Comparison of ENCODE assay signal across 8 cellular contexts in the genomic region with DNA sequence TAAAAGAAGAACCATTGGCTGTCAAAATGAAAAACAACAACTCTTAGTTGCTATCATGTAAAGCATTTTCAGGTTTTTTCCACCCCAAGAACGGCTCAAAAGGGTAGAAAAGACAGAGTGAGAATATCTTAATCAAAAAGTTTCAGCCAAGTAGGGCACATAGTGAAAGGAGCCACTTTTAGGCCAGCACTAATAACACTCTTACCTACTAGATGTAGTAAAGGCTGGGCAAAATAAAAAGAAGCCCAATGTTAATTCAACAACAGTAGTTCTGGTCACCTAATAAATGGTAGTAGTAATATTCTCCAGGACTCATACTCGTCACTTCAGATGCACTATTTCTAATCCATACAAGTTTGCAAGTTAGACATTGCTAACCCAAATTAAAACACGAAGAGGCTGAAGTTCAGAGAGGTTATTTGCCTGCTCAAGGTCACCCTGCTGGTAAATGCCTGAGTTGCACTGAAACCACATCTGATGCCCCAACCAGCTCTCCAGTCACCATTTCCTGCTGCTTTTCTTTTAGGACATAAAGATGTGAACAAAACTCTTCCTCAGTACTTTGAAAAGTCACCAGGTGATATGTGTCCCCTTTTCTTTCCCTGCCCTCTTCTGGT. TPM values are rescaled to one million over a fixed set of nuclear protein-coding genes. Genes with fewer than 3 reads are reported as not detected.
A peak's percentile ranks its signal among the peaks of the same experiment; 100 is the strongest.
DNase-seq lines count a peak whose midpoint lies in the region; ATAC-seq and TF ChIP-seq lines count a peak whose summit lies in the region.

No MANE protein-coding gene starts in this region.

- TF ChIP-seq CTCF in left ventricle myocardium inferior (IDR thresholded peaks at IDR 0.05; ENCODE audit: borderline replicate concordance) (peak; percentile 33), fibroblast of villous mesenchyme (IDR thresholded peaks at IDR 0.05; ENCODE audit: insufficient read depth, low read depth, low read length) (peak; percentile 43), lower leg skin (IDR thresholded peaks at IDR 0.05) (no peak)

- no peaks in the 10 kb centered on the region for H3K36me3 ChIP-seq in left ventricle myocardium inferior

- intact Hi-C loops in left ventricle myocardium inferior (cut with micrococcal nuclease) = no loop called here
- intact Hi-C loops in left cardiac atrium (cut with DNase I) = no loop called here
- intact Hi-C loops in lower leg skin (cut with DNase I; ENCODE audit: low total_unique reads) = no loop called here

- no peak for TF ChIP-seq POLR2A in lower leg skin (IDR thresholded peaks at IDR 0.05)

- WGBS in lower leg skin, 2 donors = 63 to 77% methylated on average over 3 of the region's 3 CpGs

- DNase-seq in left ventricle myocardium inferior = no peak
- DNase-seq in left cardiac atrium = no peak
- peak; percentile 84 for DNase-seq in NAMALWA (ENCODE audit: low spot score)
- DNase-seq in fibroblast of villous mesenchyme (ENCODE audit: low read depth) = no peak
- no peak for DNase-seq in lower leg skin (ENCODE audit: low spot score in 2 of 2)
- no peak for DNase-seq in stimulated activated CD4-positive, alpha-beta T cell treated with anti-CD3 and anti-CD28 coated beads, Interleukin-15, amount 100 ng/mL, for 24 hours
- no peak for DNase-seq in retina

- H3K4me3 ChIP-seq in left ventricle myocardium inferior = no peak overlapping the region
- no peak overlapping the region for H3K4me3 ChIP-seq in fibroblast of villous mesenchyme (ENCODE audit: low read depth, low read length)
- no peak overlapping the region for H3K4me3 ChIP-seq in lower leg skin (ENCODE audit: low read depth, poor library complexity, severe bottlenecking)

- ATAC-seq in left cardiac atrium (no peak), HG02642 (IDR thresholded peaks at IDR 0.05; ENCODE audit: poor library complexity, unreplicated experiment) (peak; percentile 81)

- H3K4me1 ChIP-seq in left ventricle myocardium inferior = peaks cover 97% of the 10 kb centered on the region

- H3K27ac ChIP-seq in left ventricle myocardium inferior (replicated peaks) = no peak overlapping the region

- no peaks in the 10 kb centered on the region for H3K27me3 ChIP-seq in left ventricle myocardium inferior (ENCODE audit: low read depth)

- no peaks in the 10 kb centered on the region for H3K9me3 ChIP-seq in left ventricle myocardium inferior (replicated peaks)

RNA-seq across cellular contexts. Expression of a gene that starts 7.5 kb away (rescaled TPM):
- 74.8 TPM for total RNA-seq in left ventricle myocardium inferior
- total RNA-seq in left cardiac atrium = 10 to 100 TPM; 52.3 to 52.4 TPM
- total RNA-seq in fibroblast of villous mesenchyme = 44.8 and 49.2 TPM in 2 replicates
- total RNA-seq in lower leg skin = 10 to 100 TPM in 3 of 4 donors, 1 to 10 TPM in 1; 7.6 to 25.5 (median 14.5) TPM

Comparison
In these comparisons a context has a peak if more than half of its experiments do, and no peak if none do; other contexts are left out.
1. CTCF ChIP-seq: peak in left ventricle myocardium inferior (single experiment) and fibroblast of villous mesenchyme (single experiment); none in lower leg skin (0 of 3).